10 cellular contexts compared by ENCODE assay signal in the genomic region with DNA sequence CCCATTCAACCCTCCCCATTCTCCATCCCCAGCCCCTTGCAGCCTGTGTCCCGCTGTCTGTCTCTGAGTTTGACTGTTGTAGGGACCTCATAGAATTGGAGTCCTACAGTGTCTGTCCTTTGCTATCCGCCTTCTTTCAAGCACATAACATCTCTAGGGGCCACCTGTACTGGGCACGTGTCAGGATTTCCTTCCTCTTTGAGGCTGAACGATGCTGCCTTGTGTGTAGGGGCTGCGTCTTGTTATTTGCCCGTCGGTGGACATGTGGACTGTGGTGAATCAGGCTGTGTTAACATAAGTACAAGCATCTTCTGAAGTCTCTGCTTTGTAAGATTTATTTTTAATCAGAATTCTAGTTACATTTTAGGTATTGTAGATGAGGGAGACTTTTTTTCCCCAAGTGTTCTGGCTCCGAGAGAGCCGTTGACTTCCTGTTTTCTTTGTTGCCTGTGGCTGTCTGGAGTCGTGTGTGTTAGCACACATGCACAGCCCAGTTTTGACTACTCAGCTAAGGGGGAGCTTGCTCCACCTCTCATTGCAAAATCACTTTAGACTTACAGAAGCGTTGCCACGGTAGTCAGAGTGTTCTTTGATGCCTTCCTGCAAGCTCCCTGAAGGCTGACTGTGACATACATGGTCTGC. TPM values are rescaled to one million over a fixed set of nuclear protein-coding genes. Genes with fewer than 3 reads are reported as not detected.
A peak's percentile ranks its signal among the peaks of the same experiment; 100 is the strongest.
DNase-seq lines count a peak whose midpoint lies in the region; ATAC-seq and TF ChIP-seq lines count a peak whose summit lies in the region.
"Had no signal": no experiment of that assay in that cellular context is flagged by ENCODE, and none has a peak within 500 bp of the region (broad histone marks: within the 10 kb centered on the region; RNA-seq: fewer than 3 reads in every experiment).

No MANE protein-coding gene starts in this region.

- POLR2A ChIA-PET in WTC11 (lab: Charles Lee) = no interaction called here

- CTCF ChIA-PET in WTC11 (lab: Charles Lee) = no interaction called here

- H3K9me3 Mint-ChIP-seq in WTC11 = no peaks in the 10 kb centered on the region

- H3K4me3 ChIP-seq in H7 (ENCODE audit: insufficient read depth, low read depth, low read length) = no peak overlapping the region

- H3K27ac Mint-ChIP-seq in WTC11 = no peak overlapping the region

- H3K27me3 ChIP-seq in H7 (ENCODE audit: control insufficient read depth, insufficient read depth, low read length) = no peaks in the 10 kb centered on the region

- H3K36me3 ChIP-seq in H7 (replicated peaks; ENCODE audit: control insufficient read depth, insufficient read depth, low read length) = peaks cover 49% of the 10 kb centered on the region

- H3K27me3 Mint-ChIP-seq in WTC11 (ENCODE audit: low read depth) = no peaks in the 10 kb centered on the region

- intact Hi-C loops in left ventricle myocardium superior (cut with micrococcal nuclease) = no loop called here

- peak; percentile 6 for DNase-seq in activated naive CD4-positive, alpha-beta T cell treated with Interleukin-2 at 50 U/mL for 16 hours
- DNase-seq in activated naive CD4-positive, alpha-beta T cell treated with anti-CD3 and anti-CD28 coated beads, Interleukin-2, amount 50 U/mL, for 16 hours = no peak
- DNase-seq in activated T-helper 1 cell treated with Interleukin-2 at 50 U/mL for 16 hours (ENCODE audit: low read depth) = peak; percentile 19
- DNase-seq in left ventricle myocardium superior = no peak
- peak; percentile 17 for DNase-seq in superior temporal gyrus (ENCODE audit: extremely low spot score)
- DNase-seq in retina = no peak
- no peak for DNase-seq in H7
- no peak for DNase-seq in WTC11 (ENCODE audit: low spot score)
- DNase-seq: NCI-H2081 had no signal

- H3K4me3 Mint-ChIP-seq in WTC11 = no peak overlapping the region

- TF ChIP-seq CTCF in WTC11 (IDR thresholded peaks at IDR 0.05) = no peak

- ATAC-seq in left ventricle myocardium superior = peak; percentile 69
- ATAC-seq in WTC11 = no peak

- no peaks in the 10 kb centered on the region for H3K4me1 Mint-ChIP-seq in WTC11

- H3K36me3 Mint-ChIP-seq in WTC11 = peaks cover 59% of the 10 kb centered on the region

TF ChIP-seq in WTC11, 78 proteins besides CTCF, POLR2A, EP300 and RAD21:
- TF ChIP-seq FOXJ3 (CRISPR knock-in tag; IDR thresholded peaks at IDR 0.05; ENCODE audit: borderline replicate concordance) (no peak), MYBL2 (CRISPR knock-in tag; IDR thresholded peaks at IDR 0.05) (no peak), CBFB (CRISPR knock-in tag; IDR thresholded peaks at IDR 0.05; ENCODE audit: low read depth) (no peak), FOXK1 (CRISPR knock-in tag; IDR thresholded peaks at IDR 0.05) (no peak), FOXP1 (CRISPR knock-in tag; IDR thresholded peaks at IDR 0.05; ENCODE audit: borderline replicate concordance) (no peak), JAZF1 (CRISPR knock-in tag; IDR thresholded peaks at IDR 0.05) (no peak), ATF1 (CRISPR knock-in tag; IDR thresholded peaks at IDR 0.05) (no peak), MXD4 (CRISPR knock-in tag; IDR thresholded peaks at IDR 0.05; ENCODE audit: borderline replicate concordance) (no peak), ZNF121 (CRISPR knock-in tag; IDR thresholded peaks at IDR 0.05) (no peak), PRRX2 (CRISPR knock-in tag; IDR thresholded peaks at IDR 0.05) (no peak)
- TF ChIP-seq, protein P1, sequence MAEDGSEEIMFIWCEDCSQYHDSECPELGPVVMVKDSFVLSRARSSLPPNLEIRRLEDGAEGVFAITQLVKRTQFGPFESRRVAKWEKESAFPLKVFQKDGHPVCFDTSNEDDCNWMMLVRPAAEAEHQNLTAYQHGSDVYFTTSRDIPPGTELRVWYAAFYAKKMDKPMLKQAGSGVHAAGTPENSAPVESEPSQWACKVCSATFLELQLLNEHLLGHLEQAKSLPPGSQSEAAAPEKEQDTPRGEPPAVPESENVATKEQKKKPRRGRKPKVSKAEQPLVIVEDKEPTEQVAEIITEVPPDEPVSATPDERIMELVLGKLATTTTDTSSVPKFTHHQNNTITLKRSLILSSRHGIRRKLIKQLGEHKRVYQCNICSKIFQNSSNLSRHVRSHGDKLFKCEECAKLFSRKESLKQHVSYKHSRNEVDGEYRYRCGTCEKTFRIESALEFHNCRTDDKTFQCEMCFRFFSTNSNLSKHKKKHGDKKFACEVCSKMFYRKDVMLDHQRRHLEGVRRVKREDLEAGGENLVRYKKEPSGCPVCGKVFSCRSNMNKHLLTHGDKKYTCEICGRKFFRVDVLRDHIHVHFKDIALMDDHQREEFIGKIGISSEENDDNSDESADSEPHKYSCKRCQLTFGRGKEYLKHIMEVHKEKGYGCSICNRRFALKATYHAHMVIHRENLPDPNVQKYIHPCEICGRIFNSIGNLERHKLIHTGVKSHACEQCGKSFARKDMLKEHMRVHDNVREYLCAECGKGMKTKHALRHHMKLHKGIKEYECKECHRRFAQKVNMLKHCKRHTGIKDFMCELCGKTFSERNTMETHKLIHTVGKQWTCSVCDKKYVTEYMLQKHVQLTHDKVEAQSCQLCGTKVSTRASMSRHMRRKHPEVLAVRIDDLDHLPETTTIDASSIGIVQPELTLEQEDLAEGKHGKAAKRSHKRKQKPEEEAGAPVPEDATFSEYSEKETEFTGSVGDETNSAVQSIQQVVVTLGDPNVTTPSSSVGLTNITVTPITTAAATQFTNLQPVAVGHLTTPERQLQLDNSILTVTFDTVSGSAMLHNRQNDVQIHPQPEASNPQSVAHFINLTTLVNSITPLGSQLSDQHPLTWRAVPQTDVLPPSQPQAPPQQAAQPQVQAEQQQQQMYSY (CRISPR knock-in tag; IDR thresholded peaks at IDR 0.05) = no peak
- TF ChIP-seq, protein P2, sequence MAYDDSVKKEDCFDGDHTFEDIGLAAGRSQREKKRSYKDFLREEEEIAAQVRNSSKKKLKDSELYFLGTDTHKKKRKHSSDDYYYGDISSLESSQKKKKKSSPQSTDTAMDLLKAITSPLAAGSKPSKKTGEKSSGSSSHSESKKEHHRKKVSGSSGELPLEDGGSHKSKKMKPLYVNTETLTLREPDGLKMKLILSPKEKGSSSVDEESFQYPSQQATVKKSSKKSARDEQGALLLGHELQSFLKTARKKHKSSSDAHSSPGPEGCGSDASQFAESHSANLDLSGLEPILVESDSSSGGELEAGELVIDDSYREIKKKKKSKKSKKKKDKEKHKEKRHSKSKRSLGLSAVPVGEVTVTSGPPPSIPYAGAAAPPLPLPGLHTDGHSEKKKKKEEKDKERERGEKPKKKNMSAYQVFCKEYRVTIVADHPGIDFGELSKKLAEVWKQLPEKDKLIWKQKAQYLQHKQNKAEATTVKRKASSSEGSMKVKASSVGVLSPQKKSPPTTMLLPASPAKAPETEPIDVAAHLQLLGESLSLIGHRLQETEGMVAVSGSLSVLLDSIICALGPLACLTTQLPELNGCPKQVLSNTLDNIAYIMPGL (CRISPR knock-in tag; IDR thresholded peaks at IDR 0.05) = no peak
- TF ChIP-seq, protein P3, sequence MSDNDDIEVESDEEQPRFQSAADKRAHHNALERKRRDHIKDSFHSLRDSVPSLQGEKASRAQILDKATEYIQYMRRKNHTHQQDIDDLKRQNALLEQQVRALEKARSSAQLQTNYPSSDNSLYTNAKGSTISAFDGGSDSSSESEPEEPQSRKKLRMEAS (CRISPR knock-in tag; IDR thresholded peaks at IDR 0.05) = no peak
- TF ChIP-seq, protein P4, sequence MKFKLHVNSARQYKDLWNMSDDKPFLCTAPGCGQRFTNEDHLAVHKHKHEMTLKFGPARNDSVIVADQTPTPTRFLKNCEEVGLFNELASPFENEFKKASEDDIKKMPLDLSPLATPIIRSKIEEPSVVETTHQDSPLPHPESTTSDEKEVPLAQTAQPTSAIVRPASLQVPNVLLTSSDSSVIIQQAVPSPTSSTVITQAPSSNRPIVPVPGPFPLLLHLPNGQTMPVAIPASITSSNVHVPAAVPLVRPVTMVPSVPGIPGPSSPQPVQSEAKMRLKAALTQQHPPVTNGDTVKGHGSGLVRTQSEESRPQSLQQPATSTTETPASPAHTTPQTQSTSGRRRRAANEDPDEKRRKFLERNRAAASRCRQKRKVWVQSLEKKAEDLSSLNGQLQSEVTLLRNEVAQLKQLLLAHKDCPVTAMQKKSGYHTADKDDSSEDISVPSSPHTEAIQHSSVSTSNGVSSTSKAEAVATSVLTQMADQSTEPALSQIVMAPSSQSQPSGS (CRISPR knock-in tag; IDR thresholded peaks at IDR 0.05; ENCODE audit: borderline replicate concordance, low read depth) = no peak
- TF ChIP-seq, protein P5, sequence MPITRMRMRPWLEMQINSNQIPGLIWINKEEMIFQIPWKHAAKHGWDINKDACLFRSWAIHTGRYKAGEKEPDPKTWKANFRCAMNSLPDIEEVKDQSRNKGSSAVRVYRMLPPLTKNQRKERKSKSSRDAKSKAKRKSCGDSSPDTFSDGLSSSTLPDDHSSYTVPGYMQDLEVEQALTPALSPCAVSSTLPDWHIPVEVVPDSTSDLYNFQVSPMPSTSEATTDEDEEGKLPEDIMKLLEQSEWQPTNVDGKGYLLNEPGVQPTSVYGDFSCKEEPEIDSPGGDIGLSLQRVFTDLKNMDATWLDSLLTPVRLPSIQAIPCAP (CRISPR knock-in tag; IDR thresholded peaks at IDR 0.05) = no peak
TF ChIP-seq in WTC11: peak in this region for 0.

RNA-seq across cellular contexts. Expression of a gene that starts 26.1 kb away (rescaled TPM):
- total RNA-seq in left ventricle myocardium superior (108 TPM), WTC11 (2021) (132 to 141 TPM (median 133 TPM) in 3 replicates)
- total RNA-seq in H7 (2014; rRNA removed; shearing (Covaris generic)) = 120 and 161 TPM in 2 replicates

RNA-seq across cellular contexts. Expression of a gene that starts 26.2 kb away (rescaled TPM):
- total RNA-seq in left ventricle myocardium superior (1,029 TPM), WTC11 (2021) (2,631 to 3,314 TPM (median 3,295 TPM) in 3 replicates)
- 6,334 and 6,497 TPM in 2 replicates for total RNA-seq in H7 (2014; rRNA removed; shearing (Covaris generic))

RNA-seq across cellular contexts. Expression of a gene that starts 41.3 kb away (rescaled TPM):
- not detected for total RNA-seq in left ventricle myocardium superior
- 5.9 and 11.8 TPM in 2 replicates for total RNA-seq in H7 (2014; rRNA removed; shearing (Covaris generic))
- total RNA-seq in WTC11 (2021) = 42.6 to 62.4 TPM (median 55.6 TPM) in 3 replicates
- total RNA-seq: urinary bladder had no signal

RNA-seq across cellular contexts. Expression of a gene that starts 43.9 kb away (rescaled TPM):
- 75.2 TPM for total RNA-seq in left ventricle myocardium superior
- total RNA-seq in H7 (2014; rRNA removed; shearing (Covaris generic)) = 54.4 and 77.3 TPM in 2 replicates
- total RNA-seq in WTC11 (2021) = 142 to 184 TPM (median 146 TPM) in 3 replicates

Comparison
In these comparisons a context has a peak if more than half of its experiments do, and no peak if none do; other contexts are left out.
1. DNase-seq: peak in activated naive CD4-positive, alpha-beta T cell treated with Interleukin-2 at 50 U/mL for 16 hours (single experiment), activated T-helper 1 cell treated with Interleukin-2 at 50 U/mL for 16 hours (single experiment) and superior temporal gyrus (single experiment); none in activated naive CD4-positive, alpha-beta T cell treated with anti-CD3 and anti-CD28 coated beads, Interleukin-2, amount 50 U/mL, for 16 hours (single experiment), left ventricle myocardium superior (single experiment), retina (single experiment), H7 (single experiment) and WTC11 (single experiment).